8 cellular contexts compared by ENCODE assay signal in the genomic region with DNA sequence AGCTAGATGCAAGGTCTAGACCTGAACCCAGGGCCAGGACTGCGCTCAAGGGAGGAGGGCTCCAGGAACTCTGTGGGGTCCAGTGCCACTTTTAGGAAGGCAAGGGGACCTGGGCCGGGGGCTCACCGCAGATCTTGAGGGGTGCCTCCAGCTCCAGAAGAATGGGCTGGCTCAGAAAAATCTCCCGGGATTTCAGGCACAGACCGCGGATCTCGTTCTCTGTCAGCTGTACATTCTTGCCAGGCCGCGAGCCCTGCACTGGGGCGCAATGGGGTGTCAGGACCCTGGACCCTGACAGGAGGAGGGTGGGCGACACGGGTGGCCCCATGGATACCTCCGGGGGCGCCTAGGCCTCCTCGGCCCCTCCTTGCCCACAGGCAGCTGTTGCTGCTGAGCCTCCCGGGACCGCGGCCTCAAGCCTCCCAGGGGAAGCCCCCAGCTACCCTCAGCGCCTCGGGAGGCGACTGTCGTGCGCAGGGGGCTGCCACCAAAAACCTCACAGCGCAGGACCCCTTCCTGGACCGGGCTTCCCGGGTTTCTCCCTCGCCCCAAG. TPM values are rescaled to one million over a fixed set of nuclear protein-coding genes. Genes with fewer than 3 reads are reported as not detected.
A peak's percentile ranks its signal among the peaks of the same experiment; 100 is the strongest.
DNase-seq lines count a peak whose midpoint lies in the region; ATAC-seq and TF ChIP-seq lines count a peak whose summit lies in the region.

No MANE protein-coding gene starts in this region.

- peak overlapping the region; percentile 82 for H3K4me3 ChIP-seq in mesodermal cell (ENCODE audit: extremely low read depth, insufficient read depth, low read length, poor library complexity, severe bottlenecking)

- no peaks in the 10 kb centered on the region for H3K9me3 ChIP-seq in mesodermal cell (ENCODE audit: control insufficient read depth, low read length)

- POLR2A ChIA-PET in MCF 10A (lab: Yijun Ruan, JAX): interaction anchor here (0.6 to 3.3 kb wide), 25 partner anchors 10 to 183 kb away, joined by 3 to 61 read pairs (median 4); a partner anchor contains a TSS

- 10 to 11% methylated on average over 21 to 27 of the region's 27 CpGs for WGBS in mesodermal cell (ENCODE audit: insufficient coverage in 2 of 2), 2 experiments

- H3K9me3 Mint-ChIP-seq in MCF 10A (ENCODE audit: unreplicated experiment): no peaks in the 10 kb centered on the region

- peak; percentile 17 for ATAC-seq in HG03460 (IDR thresholded peaks at IDR 0.05; ENCODE audit: unreplicated experiment)

- CTCF ChIA-PET in MCF 10A (lab: Yijun Ruan, JAX): interaction anchor here (0.5 to 2.0 kb wide), 19 partner anchors 9 to 786 kb away, joined by 3 to 11 read pairs (median 4); a partner anchor contains a TSS

- no TSS peak for BruUV-seq in MCF 10A (replicated peaks; lab: Mats Ljungman, UMichigan)

- no peak overlapping the region for H3K27ac Mint-ChIP-seq in MCF 10A (ENCODE audit: low read depth, unreplicated experiment)

- no peak for TF ChIP-seq CTCF in MCF 10A (IDR thresholded peaks at IDR 0.05; ENCODE audit: unreplicated experiment)

- H3K4me1 ChIP-seq in mesodermal cell (ENCODE audit: control insufficient read depth, insufficient read depth, low read length, poor library complexity, severe bottlenecking): peaks cover 23% of the 10 kb centered on the region

- H3K27me3 Mint-ChIP-seq in MCF 10A (ENCODE audit: insufficient read depth, unreplicated experiment): no peaks in the 10 kb centered on the region

- peak overlapping the region; percentile 71 for H3K4me3 Mint-ChIP-seq in MCF 10A (ENCODE audit: unreplicated experiment)

- H3K36me3 Mint-ChIP-seq in MCF 10A (ENCODE audit: insufficient read depth, unreplicated experiment): peaks cover 30% of the 10 kb centered on the region

- peaks cover 39% of the 10 kb centered on the region for H3K36me3 ChIP-seq in mesodermal cell (ENCODE audit: control insufficient read depth, insufficient read depth, low read length)

- H3K27ac ChIP-seq in mesodermal cell (ENCODE audit: low read depth, low read length, severe bottlenecking): peak overlapping the region; percentile 81

- intact Hi-C loops in MCF 10A (cut with micrococcal nuclease): loop anchor here (1.0 kb wide), 2 partner anchors 68 to 105 kb away; a partner anchor contains a TSS

- DNase-seq in NCI-H748 (lab: John Stamatoyannopoulos, UW; ENCODE audit: unreplicated experiment) (peak; percentile 44), NCI-H748 treated with DMSO at 0.1 percent for 48 hours (lab: John Stamatoyannopoulos, UW) (no peak), MCF 10A (ENCODE audit: unreplicated experiment) (no peak), SIG-M5 treated with dmso at 0.1 percent for 504 hours (lab: John Stamatoyannopoulos, UW; ENCODE audit: unreplicated experiment) (no peak), COLO829 (ENCODE audit: low spot score) (no peak), NCI-H774 (lab: John Stamatoyannopoulos, UW) (no peak)

- H3K4me1 Mint-ChIP-seq in MCF 10A (ENCODE audit: insufficient read depth, unreplicated experiment): peaks cover 9% of the 10 kb centered on the region

RNA-seq across cellular contexts. Expression of a gene that starts 0.6 kb away (rescaled TPM):
- 123 and 143 TPM in 2 replicates for total RNA-seq in MCF 10A (2022)
- polyA plus RNA-seq in mesodermal cell (2013, experiment 1 of 2): 238 TPM
- 192 TPM for polyA plus RNA-seq in mesodermal cell (2013, experiment 2 of 2)

RNA-seq across cellular contexts. Expression of a gene that starts 2.9 kb away (rescaled TPM):
- total RNA-seq in MCF 10A (2022): not detected in 2 replicates
- 1.8 TPM for polyA plus RNA-seq in mesodermal cell (2013, experiment 1 of 2)
- polyA plus RNA-seq in mesodermal cell (2013, experiment 2 of 2): 0.91 TPM

RNA-seq across cellular contexts. Expression of a gene that starts 9.2 kb away (rescaled TPM):
- 9.9 and 18.3 TPM in 2 replicates for total RNA-seq in MCF 10A (2022)
- polyA plus RNA-seq in mesodermal cell (2013, experiment 1 of 2): 18.3 TPM
- 17.7 TPM for polyA plus RNA-seq in mesodermal cell (2013, experiment 2 of 2)

RNA-seq across cellular contexts. Expression of a gene that starts 14.5 kb away (rescaled TPM):
- total RNA-seq in MCF 10A (2022): 0.07 TPM in 1 of 2 replicates, not detected in the other
- polyA plus RNA-seq in mesodermal cell (2013, experiment 1 of 2): 0.11 TPM
- polyA plus RNA-seq in mesodermal cell (2013, experiment 2 of 2): 0.20 TPM

RNA-seq across cellular contexts. Expression of a gene that starts 27.3 kb away (rescaled TPM):
- total RNA-seq in MCF 10A (2022): 49.8 and 60.1 TPM in 2 replicates
- polyA plus RNA-seq in mesodermal cell (2013, experiment 1 of 2): 43.4 TPM
- 42.5 TPM for polyA plus RNA-seq in mesodermal cell (2013, experiment 2 of 2)
